10 cellular contexts compared by ENCODE assay signal in genomic region chr1:85330206-85330605, GRCh38. TPM values are rescaled to one million over a fixed set of nuclear protein-coding genes. Genes with fewer than 3 reads are reported as not detected.
DNase-seq lines count a peak whose midpoint lies in the region; ATAC-seq lines count a peak whose summit lies in the region.
"Had no signal": no experiment of that assay in that cellular context is flagged by ENCODE, and none has a peak within 500 bp of the region (broad histone marks: within the 10 kb centered on the region; RNA-seq: fewer than 3 reads in every experiment).

No MANE protein-coding gene starts in this region.

- peaks cover 0 to 15% of the 10 kb centered on the region in 2 donors for H3K4me1 ChIP-seq in aorta (ENCODE audit: control insufficient read depth in 1 of 2, insufficient read depth in 2 of 2, low read length in 2 of 2)

- no peaks in the 10 kb centered on the region for H3K9me3 ChIP-seq in aorta (ENCODE audit: control insufficient read depth, low read length)

- H3K36me3 ChIP-seq in aorta (ENCODE audit: control insufficient read depth in 1 of 2, insufficient read depth in 2 of 2, low read length in 1 of 2) = no peaks in the 10 kb centered on the region

- ATAC-seq in Right ventricle myocardium inferior = peak; percentile 45
- peak; percentile 33 for ATAC-seq in aorta (ENCODE audit: low FRiP score)

- WGBS in aorta, 2 donors = 3 to 8% methylated on average over 3 of the region's 3 CpGs

- DNase-seq in Right ventricle myocardium inferior (ENCODE audit: missing footprints) (no peak), cardiac septum (ENCODE audit: low spot score) (no peak), dedifferentiated amniotic fluid mesenchymal stem cell (ENCODE audit: extremely low spot score) (peak; percentile 84), lung microvascular endothelial cell (ENCODE audit: low read depth in 2 of 2) (peak; percentile 50 to 90), aorta (no peak), NCI-H2171 treated with DMSO at 0.1 percent for 48 hours (lab: John Stamatoyannopoulos, UW) (no peak), NCI-H2081 treated with DMSO at 0.1 percent for 48 hours (lab: John Stamatoyannopoulos, UW) (no peak), putamen (ENCODE audit: low spot score) (no peak)
- DNase-seq: activated CD4-positive, alpha-beta T cell treated with anti-CD3 and anti-CD28 coated beads, Interleukin-2, amount 50 U/mL, for 4 hours had no signal

- H3K4me3 ChIP-seq in aorta (ENCODE audit: low read length in 2 of 2) = no peak overlapping the region

- H3K27ac ChIP-seq in aorta (ENCODE audit: low read depth in 1 of 2, low read length in 2 of 2) = peak overlapping the region; percentile 95
- H3K27ac ChIP-seq: 22Rv1 had no signal

- no peaks in the 10 kb centered on the region for H3K27me3 ChIP-seq in aorta (ENCODE audit: control insufficient read depth in 1 of 2, insufficient read depth in 2 of 2, low read length in 1 of 2)

- intact Hi-C loops in Right ventricle myocardium inferior (cut with DNase I) = no loop called here
- intact Hi-C loops in cardiac septum (cut with DNase I) = no loop called here
- intact Hi-C loops in aorta (cut with DNase I) = loop anchor here (5.0 kb wide), 3 partner anchors 37 to 132 kb away; no protein-coding TSS in a partner anchor

RNA-seq across cellular contexts. Expression of gene BCL10, which starts 53.8 kb away (rescaled TPM):
- total RNA-seq in Right ventricle myocardium inferior (8.6 TPM), cardiac septum (8.7 TPM), lung microvascular endothelial cell (53.0 and 92.5 TPM in 2 replicates), aorta (10 to 100 TPM; 19.9 to 29.6 TPM)
- 1 to 10 TPM; 7.0 to 9.1 TPM for polyA plus RNA-seq in aorta

Comparison
In these comparisons a context has a peak if more than half of its experiments do, and no peak if none do; other contexts are left out.
1. DNase-seq: peak in dedifferentiated amniotic fluid mesenchymal stem cell (single experiment) and lung microvascular endothelial cell (2 of 2); none in Right ventricle myocardium inferior (single experiment), cardiac septum (single experiment), aorta (0 of 2), NCI-H2171 treated with DMSO at 0.1 percent for 48 hours (single experiment), NCI-H2081 treated with DMSO at 0.1 percent for 48 hours (single experiment) and putamen (single experiment).
2. intact Hi-C loops: an anchor here in aorta (5.0 kb wide); none called in Right ventricle myocardium inferior and cardiac septum.